1 cellular context compared by ENCODE assay signal in the genomic region with DNA sequence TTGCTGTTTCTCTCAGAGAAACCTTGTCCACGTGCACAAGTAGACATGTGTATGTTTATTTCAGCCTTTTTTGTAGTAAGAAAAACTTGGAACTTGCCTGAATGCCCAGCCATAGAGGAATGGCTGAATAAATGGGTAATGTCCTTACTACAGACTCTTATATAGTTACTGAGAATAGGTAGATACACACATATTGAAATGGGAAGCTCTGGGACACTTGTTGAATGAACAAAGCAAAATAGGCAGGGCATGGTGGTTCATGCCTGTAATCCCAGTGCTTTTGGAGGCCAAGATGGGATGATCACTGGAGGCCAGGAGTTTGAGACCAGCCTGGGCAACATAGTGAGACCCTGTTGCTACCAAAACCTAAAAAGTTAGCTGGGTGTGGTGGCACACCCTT.
TF ChIP-seq lines count a peak whose summit lies in the region.

No MANE protein-coding gene starts in this region.

TF ChIP-seq in neural cell, 6 proteins besides CTCF, POLR2A, EP300 and RAD21:
- TF ChIP-seq REST (IDR thresholded peaks at IDR 0.05; ENCODE audit: borderline replicate concordance) (no peak), MXI1 (conservative IDR thresholded peaks at IDR 0.05; ENCODE audit: poor library complexity, severe bottlenecking) (no peak), EZH2 (IDR thresholded peaks at IDR 0.05; ENCODE audit: borderline replicate concordance, insufficient read depth, low read length, poor library complexity, severe bottlenecking) (no peak), TAF1 (IDR thresholded peaks at IDR 0.05; ENCODE audit: low read depth) (no peak), SMC3 (conservative IDR thresholded peaks at IDR 0.05; ENCODE audit: poor library complexity) (no peak), POLR2AphosphoS5 (IDR thresholded peaks at IDR 0.05) (no peak)
